In genomic region chr17:82888583-82889495, GRCh38 we compare ENCODE assay signal across 12 cellular contexts. TPM values are rescaled to one million over a fixed set of nuclear protein-coding genes. Genes with fewer than 3 reads are reported as not detected.
DNase-seq lines count a peak whose midpoint lies in the region; ATAC-seq and TF ChIP-seq lines count a peak whose summit lies in the region.
"Had no signal": no experiment of that assay in that cellular context is flagged by ENCODE, and none has a peak within 500 bp of the region (broad histone marks: within the 10 kb centered on the region; RNA-seq: fewer than 3 reads in every experiment).

No MANE protein-coding gene starts in this region.

- ATAC-seq in CD4-positive, alpha-beta T cell (ENCODE audit: poor library complexity) = no peak
- no peak for ATAC-seq in foreskin keratinocyte
- ATAC-seq in HG02678 (IDR thresholded peaks at IDR 0.05; ENCODE audit: unreplicated experiment) = no peak

- no peak overlapping the region for H3K27ac ChIP-seq in CD4-positive, alpha-beta T cell (ENCODE audit: low read depth, low read length)
- peak overlapping the region; percentile 63 for H3K27ac ChIP-seq in foreskin keratinocyte
- peak overlapping the region; percentile 77 for H3K27ac ChIP-seq in parathyroid adenoma
- H3K27ac ChIP-seq: cardiac muscle cell, tibial nerve had no signal

- H3K4me3 ChIP-seq in parathyroid adenoma (ENCODE audit: low read depth, low read length) = no peak overlapping the region
- H3K4me3 ChIP-seq: cardiac muscle cell, tibial nerve had no signal

- no peaks in the 10 kb centered on the region for H3K9me3 Mint-ChIP-seq in CD4-positive, alpha-beta T cell
- peaks cover 0 to 2% (median 0%) of the 10 kb centered on the region in 6 donors for H3K9me3 Mint-ChIP-seq in immature natural killer cell

- intact Hi-C loops in CD4-positive, alpha-beta T cell (cut with DNase I, micrococcal nuclease) = no loop called here

- peaks cover 5% of the 10 kb centered on the region for H3K79me2 ChIP-seq in parathyroid adenoma

- no peak overlapping the region for H3K9ac ChIP-seq in parathyroid adenoma

- no peak overlapping the region for H3K4me2 ChIP-seq in parathyroid adenoma (ENCODE audit: low read length)

- DNase-seq in CD4-positive, alpha-beta T cell = no peak
- DNase-seq in NCI-H2029 (lab: John Stamatoyannopoulos, UW) (peak; percentile 51), foreskin keratinocyte (no peak), immature natural killer cell (no peak), ecto neural progenitor cell (ENCODE audit: low spot score) (no peak), SW 1271 (lab: John Stamatoyannopoulos, UW) (no peak)
- DNase-seq: IMR-90, NCI-H2107 had no signal

- H3K4me1 ChIP-seq in foreskin keratinocyte (peaks cover 10% of the 10 kb centered on the region), parathyroid adenoma (peaks cover 28% of the 10 kb centered on the region)

- POLR2A ChIA-PET in CD4-positive, alpha-beta T cell (lab: Charles Lee) = no interaction called here

- H3K36me3 ChIP-seq in parathyroid adenoma (ENCODE audit: control insufficient read depth, insufficient read depth, low read length) = no peaks in the 10 kb centered on the region
- H3K36me3 ChIP-seq: cardiac muscle cell had no signal

- H3K4me1 Mint-ChIP-seq in CD4-positive, alpha-beta T cell (ENCODE audit: low read depth) = peaks cover 58% of the 10 kb centered on the region
- peaks cover 61 to 65% of the 10 kb centered on the region in 2 donors for H3K4me1 Mint-ChIP-seq in immature natural killer cell

- H3K27me3 Mint-ChIP-seq in CD4-positive, alpha-beta T cell = no peaks in the 10 kb centered on the region
- H3K27me3 Mint-ChIP-seq in immature natural killer cell (ENCODE audit: low read depth in 3 of 3) = peaks cover 11 to 22% (median 20%) of the 10 kb centered on the region in 3 donors

- peak overlapping the region; percentile 35 for H2AFZ ChIP-seq in parathyroid adenoma

- TF ChIP-seq CTCF in CD4-positive, alpha-beta T cell (IDR thresholded peaks at IDR 0.05) = no peak
- TF ChIP-seq CTCF in foreskin keratinocyte (conservative IDR thresholded peaks at IDR 0.05) = no peak
- no peak for TF ChIP-seq CTCF in parathyroid adenoma (IDR thresholded peaks at IDR 0.05)

- no peaks in the 10 kb centered on the region for H3K27me3 ChIP-seq in CD4-positive, alpha-beta T cell (ENCODE audit: control insufficient read depth, insufficient read depth, low read length)
- H3K27me3 ChIP-seq in foreskin keratinocyte = no peaks in the 10 kb centered on the region
- no peaks in the 10 kb centered on the region for H3K27me3 ChIP-seq in parathyroid adenoma (ENCODE audit: control insufficient read depth, insufficient read depth, low read length)
- H3K27me3 ChIP-seq: cardiac muscle cell, tibial nerve had no signal

- peak overlapping the region; percentile 80 for H3K27ac Mint-ChIP-seq in CD4-positive, alpha-beta T cell
- peak overlapping the region in 2 of 6 donors; percentile 63 to 86 for H3K27ac Mint-ChIP-seq in immature natural killer cell

- no peak overlapping the region for H3K4me3 Mint-ChIP-seq in CD4-positive, alpha-beta T cell
- no peak overlapping the region for H3K4me3 Mint-ChIP-seq in immature natural killer cell

- no peaks in the 10 kb centered on the region for H3K9me3 ChIP-seq in CD4-positive, alpha-beta T cell (ENCODE audit: control insufficient read depth, low read length)
- H3K9me3 ChIP-seq in parathyroid adenoma (ENCODE audit: control insufficient read depth, low read length) = no peaks in the 10 kb centered on the region
- H3K9me3 ChIP-seq: tibial nerve had no signal

- H3K36me3 Mint-ChIP-seq in CD4-positive, alpha-beta T cell (ENCODE audit: low read depth) = peaks cover 31% of the 10 kb centered on the region
- peaks cover 7 to 34% (median 27%) of the 10 kb centered on the region in 3 donors for H3K36me3 Mint-ChIP-seq in immature natural killer cell

- CTCF ChIA-PET in CD4-positive, alpha-beta T cell (lab: Charles Lee) = no interaction called here

RNA-seq across cellular contexts. Expression of gene ZNF750, which starts 49.0 kb away (rescaled TPM):
- not detected for total RNA-seq in CD4-positive, alpha-beta T cell
- 0.18 and 0.27 TPM in 2 replicates for total RNA-seq in foreskin keratinocyte
- 0.12 TPM in 2 replicates for polyA plus RNA-seq in foreskin keratinocyte
- under 1 TPM in 1 of 3 donors, not detected in 2; 0.11 TPM for polyA plus RNA-seq in immature natural killer cell
- total RNA-seq: cardiac muscle cell, IMR-90, tibial nerve had no signal
- polyA plus RNA-seq: IMR-90 had no signal
